In the genomic region with DNA sequence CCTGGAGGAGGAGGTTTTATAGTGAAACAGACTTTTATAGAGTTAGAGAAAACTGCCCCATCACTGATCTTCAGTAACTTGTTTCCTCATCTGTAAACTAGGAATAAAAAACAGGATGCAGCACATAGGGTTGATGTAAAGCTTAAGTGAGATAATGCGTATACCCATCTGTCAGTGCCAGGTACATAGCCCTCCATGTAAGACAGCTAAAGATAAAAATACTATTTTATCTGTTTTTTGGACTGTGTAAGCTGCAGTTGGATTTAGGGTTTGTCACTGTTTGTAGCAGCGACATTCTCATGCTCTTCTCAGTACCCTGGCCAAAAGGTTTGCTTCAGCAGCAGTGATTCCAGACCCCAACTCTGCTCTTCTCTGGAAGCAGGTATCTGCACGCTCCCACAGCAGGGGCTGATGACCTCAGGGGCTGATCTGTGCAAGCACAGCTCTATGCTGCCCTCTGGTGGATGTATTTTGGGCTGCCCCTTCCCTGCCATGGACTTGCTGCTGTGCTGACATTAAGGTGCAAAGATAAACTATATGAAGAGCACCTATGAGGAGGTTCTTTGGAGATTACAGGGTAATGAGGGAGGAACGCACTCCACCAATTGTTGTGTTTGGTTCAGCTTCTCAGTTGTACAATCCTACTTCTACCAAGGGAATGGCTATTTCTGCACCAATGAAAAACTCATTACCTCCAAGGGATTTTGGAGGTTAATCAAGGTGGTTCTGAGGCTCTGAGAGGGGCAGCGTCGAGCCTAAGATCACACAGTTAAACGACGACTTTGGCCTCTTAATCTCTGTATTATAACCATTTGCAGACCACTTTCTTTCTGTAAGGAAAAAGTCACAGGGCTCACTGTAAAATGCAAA, we compare ENCODE assay signal across 9 cellular contexts. TPM values are rescaled to one million over a fixed set of nuclear protein-coding genes. Genes with fewer than 3 reads are reported as not detected.
DNase-seq lines count a peak whose midpoint lies in the region; ATAC-seq and TF ChIP-seq lines count a peak whose summit lies in the region.
"Had no signal": no experiment of that assay in that cellular context is flagged by ENCODE, and none has a peak within 500 bp of the region (broad histone marks: within the 10 kb centered on the region; RNA-seq: fewer than 3 reads in every experiment).

No MANE protein-coding gene starts in this region.

- H3K27ac Mint-ChIP-seq in CD14-positive monocyte (no peak overlapping the region), memory B cell (no peak overlapping the region)
- H3K27ac Mint-ChIP-seq in activated CD4-positive, alpha-beta memory T cell treated with anti-CD3 and anti-CD28 coated beads for 36 hours = no peak overlapping the region

- H3K4me1 Mint-ChIP-seq in CD14-positive monocyte = no peaks in the 10 kb centered on the region
- H3K4me1 Mint-ChIP-seq in activated CD4-positive, alpha-beta memory T cell treated with anti-CD3 and anti-CD28 coated beads for 36 hours (ENCODE audit: low read depth) = peaks cover 22% of the 10 kb centered on the region
- peaks cover 8% of the 10 kb centered on the region for H3K4me1 Mint-ChIP-seq in memory B cell

- CTCF ChIA-PET in activated CD4-positive, alpha-beta memory T cell treated with anti-CD3 and anti-CD28 coated beads for 36 hours (lab: Charles Lee) = interaction anchor here (0.6 to 3.8 kb wide), 30 partner anchors 10 to 903 kb away, joined by 3 to 40 read pairs (median 3); a partner anchor contains a TSS

- peak; percentile 93 for TF ChIP-seq CTCF in CD14-positive monocyte (IDR thresholded peaks at IDR 0.05)

- intact Hi-C loops in CD14-positive monocyte (cut with micrococcal nuclease) = loop anchor here in 1 of 2 donors (10.0 kb wide), 1 partner anchor 900 kb away; no protein-coding TSS in a partner anchor
- intact Hi-C loops in activated CD4-positive, alpha-beta memory T cell treated with anti-CD3 and anti-CD28 coated beads for 36 hours (cut with micrococcal nuclease) = loop anchor here (1.0 to 10.0 kb wide), 10 partner anchors 133 to 903 kb away; no protein-coding TSS in a partner anchor

- POLR2A ChIA-PET in activated CD4-positive, alpha-beta memory T cell treated with anti-CD3 and anti-CD28 coated beads for 36 hours (lab: Charles Lee) = no interaction called here

- no peaks in the 10 kb centered on the region for H3K36me3 Mint-ChIP-seq in CD14-positive monocyte
- no peaks in the 10 kb centered on the region for H3K36me3 Mint-ChIP-seq in activated CD4-positive, alpha-beta memory T cell treated with anti-CD3 and anti-CD28 coated beads for 36 hours
- no peaks in the 10 kb centered on the region for H3K36me3 Mint-ChIP-seq in memory B cell

- peak; percentile 49 for ATAC-seq in HG03457 (IDR thresholded peaks at IDR 0.05; ENCODE audit: unreplicated experiment)
- ATAC-seq in memory B cell (ENCODE audit: low read depth) = peak; percentile 98

- H3K9me3 Mint-ChIP-seq in CD14-positive monocyte (no peaks in the 10 kb centered on the region), memory B cell (no peaks in the 10 kb centered on the region)
- H3K9me3 Mint-ChIP-seq in activated CD4-positive, alpha-beta memory T cell treated with anti-CD3 and anti-CD28 coated beads for 36 hours = no peaks in the 10 kb centered on the region

- peak; percentile 70 for DNase-seq in CD14-positive monocyte (ENCODE audit: low spot score)
- DNase-seq in GM19240 (ENCODE audit: insufficient read length, low spot score) = peak; percentile 56
- DNase-seq in NCI-H69 (lab: John Stamatoyannopoulos, UW) = peak; percentile 89
- peak; percentile 89 for DNase-seq in activated CD4-positive, alpha-beta memory T cell treated with anti-CD3 and anti-CD28 coated beads for 36 hours
- DNase-seq in effector CD8-positive, alpha-beta T cell (lab: John Stamatoyannopoulos, UW) = peak; percentile 60
- DNase-seq in memory B cell (ENCODE audit: low spot score in 2 of 2) = peak; percentile 86 to 91
- peak; percentile 55 to 71 for DNase-seq in stimulated activated CD8-positive, alpha-beta memory T cell treated with anti-CD3 and anti-CD28 coated beads, Interleukin-15, amount 100 ng/mL, for 4 hours (ENCODE audit: low read depth in 2 of 2)

- H3K4me3 Mint-ChIP-seq in CD14-positive monocyte (no peak overlapping the region), memory B cell (no peak overlapping the region)
- no peak overlapping the region for H3K4me3 Mint-ChIP-seq in activated CD4-positive, alpha-beta memory T cell treated with anti-CD3 and anti-CD28 coated beads for 36 hours

- no peaks in the 10 kb centered on the region for H3K27me3 Mint-ChIP-seq in CD14-positive monocyte (ENCODE audit: low read depth in 3 of 3)
- H3K27me3 Mint-ChIP-seq in activated CD4-positive, alpha-beta memory T cell treated with anti-CD3 and anti-CD28 coated beads for 36 hours = peaks cover 3% of the 10 kb centered on the region
- H3K27me3 Mint-ChIP-seq in memory B cell = peaks cover 2% of the 10 kb centered on the region

RNA-seq across cellular contexts. Expression of a gene that starts 13.1 kb away (rescaled TPM):
- polyA plus RNA-seq in CD14-positive monocyte = not detected
- total RNA-seq in activated CD4-positive, alpha-beta memory T cell treated with anti-CD3 and anti-CD28 coated beads for 36 hours = not detected
- total RNA-seq: T-helper 2 cell treated with Interferon-gamma antibody and Interleukin-4, amounts not matched to agents 100 ng/mL and 5 ng/mL, for 36 hours had no signal

Comparison
In these comparisons a context has a peak if more than half of its experiments do, and no peak if none do; other contexts are left out.
1. Peak in every context shown above with its lines: DNase-seq and ATAC-seq.